30 cellular contexts compared by ENCODE assay signal in the genomic region with DNA sequence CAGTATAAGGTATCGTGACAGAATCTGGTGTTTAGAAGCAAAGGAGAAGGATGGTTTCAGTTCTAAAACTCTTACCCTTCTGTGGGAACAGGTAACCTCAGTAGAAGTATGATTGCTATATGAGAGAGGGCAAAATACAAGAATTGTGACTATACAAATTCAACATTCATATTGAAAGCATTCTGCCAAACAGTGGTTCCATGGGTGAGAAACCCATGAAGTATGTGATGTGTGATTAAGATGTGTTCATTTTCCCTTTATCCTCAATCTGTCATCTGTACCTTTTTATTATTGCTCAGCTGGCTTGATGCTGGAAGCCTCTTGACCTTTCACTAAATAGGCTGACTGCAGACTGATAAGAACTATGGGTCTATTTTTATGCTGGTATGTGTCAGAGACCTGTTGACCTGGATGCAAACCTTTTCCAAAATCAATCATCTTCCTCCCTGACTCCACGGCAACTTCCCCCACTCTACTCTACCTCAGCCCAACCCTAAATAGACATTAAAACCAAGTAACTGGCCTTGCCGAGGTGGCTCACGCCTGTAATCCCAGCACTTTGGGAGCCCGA.
"Had no signal": no experiment of that assay in that cellular context is flagged by ENCODE, and none has a peak within 500 bp of the region (broad histone marks: within the 10 kb centered on the region; RNA-seq: fewer than 3 reads in every experiment).

No MANE protein-coding gene starts in this region.

- H3K36me3 ChIP-seq: ascending aorta, brain microvascular endothelial cell, esophagus muscularis mucosa, heart left ventricle, neural progenitor cell had no signal

- H2AFZ ChIP-seq: neural progenitor cell had no signal

- H3K27ac ChIP-seq: ascending aorta, brain microvascular endothelial cell, esophagus muscularis mucosa, foreskin keratinocyte, neural progenitor cell, testis, VCaP had no signal

- H3K4me3 ChIP-seq: ascending aorta, esophagus muscularis mucosa, heart left ventricle, lung, neural progenitor cell, testis had no signal

- H3K4me1 Mint-ChIP-seq: activated CD4-positive, alpha-beta memory T cell treated with anti-CD3 and anti-CD28 coated beads, Interleukin-2, amount 10 ng/mL, durations not matched to agents 7 days and 5 days; activated CD4-positive, alpha-beta T cell treated with anti-CD3 and anti-CD28 coated beads, Interleukin-2, amount 10 ng/mL, durations not matched to agents 7 days and 5 days; activated naive CD8-positive, alpha-beta T cell treated with anti-CD3 and anti-CD28 coated beads, Interleukin-2, amount 10 ng/mL, durations not matched to agents 7 days and 5 days; central memory CD8-positive, alpha-beta T cell; natural killer cell had no signal

- H3K4me3 Mint-ChIP-seq: activated CD4-positive, alpha-beta memory T cell treated with anti-CD3 and anti-CD28 coated beads, Interleukin-2, amount 10 ng/mL, durations not matched to agents 7 days and 5 days; activated CD4-positive, alpha-beta T cell treated with anti-CD3 and anti-CD28 coated beads, Interleukin-2, amount 10 ng/mL, durations not matched to agents 7 days and 5 days; activated naive CD4-positive, alpha-beta T cell treated with anti-CD3 and anti-CD28 coated beads for 36 hours; activated naive CD8-positive, alpha-beta T cell treated with anti-CD3 and anti-CD28 coated beads, Interleukin-2, amount 10 ng/mL, durations not matched to agents 7 days and 5 days; activated T-cell treated with anti-CD3 and anti-CD28 coated beads, Interleukin-2, amount 50 U/mL, for 4 hours; central memory CD8-positive, alpha-beta T cell; dendritic cell treated with granulocyte-macrophage colony-stimulating factor and Interleukin-4, amounts not matched to agents 40 ng/mL and 50 ng/mL, for 4 days; natural killer cell; neural progenitor cell; T-helper 1 cell treated with Interleukin-12 subunit alpha and Interleukin-12 subunit beta and Interleukin-4 antibody, amounts not matched to agents 30 μg/mL and 1 μg/mL, for 36 hours had no signal

- H3K9me3 Mint-ChIP-seq: activated CD4-positive, alpha-beta memory T cell treated with anti-CD3 and anti-CD28 coated beads, Interleukin-2, amount 10 ng/mL, durations not matched to agents 7 days and 5 days; activated CD4-positive, alpha-beta T cell treated with anti-CD3 and anti-CD28 coated beads, Interleukin-2, amount 10 ng/mL, durations not matched to agents 7 days and 5 days; activated naive CD4-positive, alpha-beta T cell treated with anti-CD3 and anti-CD28 coated beads for 36 hours; activated T-cell treated with anti-CD3 and anti-CD28 coated beads, Interleukin-2, amount 50 U/mL, for 4 hours; central memory CD8-positive, alpha-beta T cell; dendritic cell treated with granulocyte-macrophage colony-stimulating factor and Interleukin-4, amounts not matched to agents 40 ng/mL and 50 ng/mL, for 4 days; natural killer cell; neural progenitor cell; T-helper 1 cell treated with Interleukin-12 subunit alpha and Interleukin-12 subunit beta and Interleukin-4 antibody, amounts not matched to agents 30 μg/mL and 1 μg/mL, for 36 hours had no signal

- H3K27me3 ChIP-seq: ascending aorta, brain microvascular endothelial cell, esophagus muscularis mucosa, foreskin keratinocyte, heart left ventricle, neural progenitor cell, testis had no signal

- H3K27ac Mint-ChIP-seq: activated CD4-positive, alpha-beta memory T cell treated with anti-CD3 and anti-CD28 coated beads, Interleukin-2, amount 10 ng/mL, durations not matched to agents 7 days and 5 days; activated CD4-positive, alpha-beta T cell treated with anti-CD3 and anti-CD28 coated beads, Interleukin-2, amount 10 ng/mL, durations not matched to agents 7 days and 5 days; activated naive CD4-positive, alpha-beta T cell treated with anti-CD3 and anti-CD28 coated beads for 36 hours; activated naive CD8-positive, alpha-beta T cell treated with anti-CD3 and anti-CD28 coated beads, Interleukin-2, amount 10 ng/mL, durations not matched to agents 7 days and 5 days; dendritic cell treated with granulocyte-macrophage colony-stimulating factor and Interleukin-4, amounts not matched to agents 40 ng/mL and 50 ng/mL, for 4 days; natural killer cell; neural progenitor cell; T-helper 1 cell treated with Interleukin-12 subunit alpha and Interleukin-12 subunit beta and Interleukin-4 antibody, amounts not matched to agents 30 μg/mL and 1 μg/mL, for 36 hours had no signal

- H3K9me3 ChIP-seq: ascending aorta, esophagus muscularis mucosa, testis had no signal

- DNase-seq: activated CD4-positive, alpha-beta memory T cell treated with anti-CD3 and anti-CD28 coated beads, Interleukin-2, amount 10 ng/mL, durations not matched to agents 7 days and 5 days; activated CD4-positive, alpha-beta T cell treated with anti-CD3 and anti-CD28 coated beads, Interleukin-2, amount 10 ng/mL, durations not matched to agents 7 days and 5 days; activated CD8-positive, alpha-beta memory T cell treated with anti-CD3 and anti-CD28 coated beads, Interleukin-2, amount 50 U/mL, for 48 hours; activated naive CD4-positive, alpha-beta T cell treated with anti-CD3 and anti-CD28 coated beads for 36 hours; activated naive CD8-positive, alpha-beta T cell treated with anti-CD3 and anti-CD28 coated beads, Interleukin-2, amount 10 ng/mL, durations not matched to agents 7 days and 5 days; activated T-cell treated with anti-CD3 and anti-CD28 coated beads, Interleukin-2, amount 50 U/mL, for 4 hours; brain microvascular endothelial cell; foreskin keratinocyte; heart left ventricle; mesendoderm; natural killer cell; occipital lobe; right cardiac atrium; stimulated activated CD4-positive, alpha-beta T cell treated with anti-CD3 and anti-CD28 coated beads, Interleukin-15, amount 100 ng/mL, for 24 hours; stimulated activated CD4-positive, alpha-beta T cell treated with anti-CD3 and anti-CD28 coated beads, Interleukin-2, amount 100 ng/mL, for 24 hours; stimulated activated naive CD4-positive, alpha-beta T cell; T-helper 9 cell; testis; trophoblast cell had no signal

- H3K4me1 ChIP-seq: ascending aorta, foreskin keratinocyte, testis had no signal

- H3K4me2 ChIP-seq: neural progenitor cell had no signal

- ATAC-seq: activated T-cell treated with anti-CD3 and anti-CD28 coated beads, Interleukin-2, amount 50 U/mL, for 4 hours; foreskin keratinocyte; left lobe of liver; natural killer cell had no signal

- H3K27me3 Mint-ChIP-seq: activated CD4-positive, alpha-beta T cell treated with anti-CD3 and anti-CD28 coated beads, Interleukin-2, amount 10 ng/mL, durations not matched to agents 7 days and 5 days; central memory CD8-positive, alpha-beta T cell had no signal

- H3K36me3 Mint-ChIP-seq: activated naive CD8-positive, alpha-beta T cell treated with anti-CD3 and anti-CD28 coated beads, Interleukin-2, amount 10 ng/mL, durations not matched to agents 7 days and 5 days; natural killer cell; neural progenitor cell had no signal

- H3K9ac ChIP-seq: neural progenitor cell had no signal

- FAIRE-seq: TTC549, urothelium cell line had no signal
